ENCODE assay signal across 1 cellular context in genomic region chr6:43307451-43308100, GRCh38.
A peak's percentile ranks its signal among the peaks of the same experiment; 100 is the strongest.
TF ChIP-seq lines count a peak whose summit lies in the region.

No MANE protein-coding gene starts in this region.

TF ChIP-seq in K562, 482 proteins besides CTCF, POLR2A, EP300 and RAD21:
- 0 out of 2 replicates have a peak, but pooled peaks have one; percentile 11 for TF ChIP-seq USF1 (CRISPR knock-in tag; IDR thresholded peaks at IDR 0.05)
- no peak for TF ChIP-seq U2AF1 (optimal IDR thresholded peaks at IDR 0.05; ENCODE audit: low read depth, low read length)
- TF ChIP-seq ZNF24 (IDR thresholded peaks at IDR 0.05): no peak
